ENCODE assay signal across 25 cellular contexts in the genomic region with DNA sequence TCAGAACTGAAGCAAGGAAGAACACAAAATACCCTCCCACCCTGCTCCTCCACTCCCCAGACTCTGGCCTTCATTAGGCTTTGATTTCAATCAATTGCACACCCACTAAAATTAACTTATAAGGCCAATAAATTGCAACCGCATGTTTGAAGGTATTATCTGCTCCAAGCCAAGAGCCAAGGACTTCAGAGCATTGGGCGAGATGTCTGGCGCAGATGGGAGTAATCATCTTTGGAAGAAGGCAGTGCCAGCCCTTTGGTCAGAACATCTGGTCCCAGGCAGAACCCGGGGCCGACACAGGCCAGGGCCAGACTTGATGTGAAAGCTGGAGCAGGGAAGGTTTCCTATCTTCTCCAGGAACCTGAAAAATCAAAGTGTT. TPM values are rescaled to one million over a fixed set of nuclear protein-coding genes. Genes with fewer than 3 reads are reported as not detected.
DNase-seq lines count a peak whose midpoint lies in the region; ATAC-seq, FAIRE-seq and TF ChIP-seq lines count a peak whose summit lies in the region.
"Had no signal": no experiment of that assay in that cellular context is flagged by ENCODE, and none has a peak within 500 bp of the region (broad histone marks: within the 10 kb centered on the region; RNA-seq: fewer than 3 reads in every experiment).

No MANE protein-coding gene starts in this region.

- no peaks in the 10 kb centered on the region for H3K27me3 ChIP-seq in astrocyte (ENCODE audit: insufficient read depth, low read length)
- no peaks in the 10 kb centered on the region for H3K27me3 ChIP-seq in mesenchymal stem cell (ENCODE audit: control insufficient read depth in 1 of 2, insufficient read depth in 1 of 2, low read length in 2 of 2)
- no peaks in the 10 kb centered on the region for H3K27me3 ChIP-seq in vagina
- H3K27me3 ChIP-seq in heart right ventricle = no peaks in the 10 kb centered on the region
- H3K27me3 ChIP-seq: BLaER1 treated with 17β-estradiol and CSF1 and Interleukin-3, amounts not matched to agents 10 nM and 100 nM; cardiac muscle cell had no signal

- no peak overlapping the region for H2BK120ac ChIP-seq in mesenchymal stem cell (ENCODE audit: low read depth, low read length)

- no peak overlapping the region for H2BK15ac ChIP-seq in mesenchymal stem cell (ENCODE audit: low read depth, poor library complexity, severe bottlenecking)

- ATAC-seq in stimulated activated naive CD8-positive, alpha-beta T cell treated with anti-CD3 and anti-CD28 coated beads, Interleukin-15, Interleukin-2, amounts not matched to agents 100 U/mL and 50 U/mL, for 24 hours = no peak
- ATAC-seq in heart right ventricle = no peak

- no peak overlapping the region for H3K4ac ChIP-seq in mesenchymal stem cell (ENCODE audit: low read depth in 1 of 2, low read length in 2 of 2)

- no peak overlapping the region for H4K91ac ChIP-seq in mesenchymal stem cell (ENCODE audit: low read length)

- no peak for TF ChIP-seq POLR2A in vagina (IDR thresholded peaks at IDR 0.05)

- H3K4me1 ChIP-seq in astrocyte (ENCODE audit: insufficient read depth, low read length) = no peaks in the 10 kb centered on the region
- peaks cover 5% of the 10 kb centered on the region for H3K4me1 ChIP-seq in mesenchymal stem cell (ENCODE audit: control insufficient read depth, insufficient read depth, low read depth, low read length)
- peaks cover 93% of the 10 kb centered on the region for H3K4me1 ChIP-seq in vagina
- H3K4me1 ChIP-seq in heart right ventricle = peaks cover 7 to 85% (median 44%) of the 10 kb centered on the region in 9 donors

- no peak overlapping the region for H3K4me2 ChIP-seq in astrocyte (ENCODE audit: low read length)
- no peak overlapping the region for H3K4me2 ChIP-seq in mesenchymal stem cell (ENCODE audit: low read length, poor library complexity, severe bottlenecking)
- H3K4me2 ChIP-seq: smooth muscle cell had no signal

- H2AK5ac ChIP-seq in mesenchymal stem cell (ENCODE audit: low read length, severe bottlenecking) = no peak overlapping the region

- no peak overlapping the region for H2AFZ ChIP-seq in astrocyte (ENCODE audit: low read depth, low read length)
- no peak overlapping the region for H2AFZ ChIP-seq in mesenchymal stem cell (ENCODE audit: low read depth, low read length)

- H2BK5ac ChIP-seq in mesenchymal stem cell (ENCODE audit: low read depth, low read length, poor library complexity, severe bottlenecking) = no peak overlapping the region

- H3K4me3 ChIP-seq in astrocyte (ENCODE audit: insufficient read depth, low read depth, low read length) = no peak overlapping the region
- no peak overlapping the region for H3K4me3 ChIP-seq in mesenchymal stem cell (ENCODE audit: insufficient read depth in 1 of 2, low read depth in 1 of 2, low read length in 2 of 2)
- H3K4me3 ChIP-seq in vagina = no peak overlapping the region
- no peak overlapping the region for H3K4me3 ChIP-seq in heart right ventricle
- H3K4me3 ChIP-seq: BLaER1 treated with 17β-estradiol and CSF1 and Interleukin-3, amounts not matched to agents 10 nM and 100 nM; cardiac muscle cell; smooth muscle cell had no signal

- H3K27ac ChIP-seq in astrocyte (ENCODE audit: low read depth, low read length) (no peak overlapping the region), mesenchymal stem cell (ENCODE audit: low read length, poor library complexity, severe bottlenecking) (no peak overlapping the region), vagina (peak overlapping the region; percentile 87), heart right ventricle (peak overlapping the region in 1 of 10 donors; percentile 8)
- H3K27ac ChIP-seq: BLaER1 treated with 17β-estradiol and CSF1 and Interleukin-3, amounts not matched to agents 10 nM and 100 nM; cardiac muscle cell had no signal

- no peak overlapping the region for H3K18ac ChIP-seq in mesenchymal stem cell (ENCODE audit: low read depth in 1 of 2, low read length in 2 of 2)

- H3K79me1 ChIP-seq in mesenchymal stem cell (replicated peaks; ENCODE audit: low read length, poor library complexity, severe bottlenecking) = peaks cover 68% of the 10 kb centered on the region

- no peak overlapping the region for H2BK12ac ChIP-seq in mesenchymal stem cell (ENCODE audit: low read length in 2 of 2)

- FAIRE-seq in astrocyte (lab: Jason Lieb, UNC) = no peak
- FAIRE-seq: endometrium, GM12892, TTC549, urothelium cell line had no signal

- H3K79me2 ChIP-seq in astrocyte (ENCODE audit: insufficient read depth, low read length) = peaks cover 81% of the 10 kb centered on the region

- TF ChIP-seq CTCF in astrocyte (IDR thresholded peaks at IDR 0.05; ENCODE audit: insufficient read depth, low read depth, low read length) = no peak
- no peak for TF ChIP-seq CTCF in vagina (IDR thresholded peaks at IDR 0.05)
- no peak for TF ChIP-seq CTCF in heart right ventricle (IDR thresholded peaks at IDR 0.05)

- no peaks in the 10 kb centered on the region for H3K9me3 Mint-ChIP-seq in stimulated activated naive CD8-positive, alpha-beta T cell treated with anti-CD3 and anti-CD28 coated beads, Interleukin-15, Interleukin-2, amounts not matched to agents 100 ng/mL and 50 ng/mL, for 24 hours
- peaks cover 4% of the 10 kb centered on the region for H3K9me3 Mint-ChIP-seq in astrocyte (ENCODE audit: unreplicated experiment)

- H4K20me1 ChIP-seq in astrocyte (ENCODE audit: insufficient read depth, low read length) = peaks cover 100% of the 10 kb centered on the region

- H3K36me3 ChIP-seq in astrocyte (ENCODE audit: insufficient read depth, low read length) (peaks cover 23% of the 10 kb centered on the region), mesenchymal stem cell (ENCODE audit: control insufficient read depth in 1 of 2, insufficient read depth in 2 of 2, low read depth in 1 of 2, low read length in 2 of 2) (peaks cover 63 to 85% of the 10 kb centered on the region in 2 experiments), vagina (peaks cover 0 to 6% of the 10 kb centered on the region in 2 donors), heart right ventricle (peaks cover 0 to 82% (median 4%) of the 10 kb centered on the region in 9 donors)

- WGBS in mesenchymal stem cell = 98% methylated on average over 5 of the region's 5 CpGs
- 82 to 93% methylated on average over 5 of the region's 5 CpGs for WGBS in heart right ventricle, 2 donors

- H3K14ac ChIP-seq in mesenchymal stem cell (ENCODE audit: low read length in 2 of 2) = no peak overlapping the region

- intact Hi-C loops in vagina (cut with DNase I) (no loop called here), heart right ventricle (cut with DNase I) (no loop called here)

- no peak overlapping the region for H3K23ac ChIP-seq in mesenchymal stem cell (ENCODE audit: low read length in 2 of 2)

- H3K9ac ChIP-seq in astrocyte (ENCODE audit: low read length) (no peak overlapping the region), mesenchymal stem cell (ENCODE audit: low read length) (peak overlapping the region; percentile 66)
- H3K9ac ChIP-seq: BLaER1 treated with 17β-estradiol and CSF1 and Interleukin-3, amounts not matched to agents 10 nM and 100 nM had no signal

- H4K8ac ChIP-seq in mesenchymal stem cell (ENCODE audit: low read length) = no peak overlapping the region

- H3K27me3 Mint-ChIP-seq in stimulated activated naive CD8-positive, alpha-beta T cell treated with anti-CD3 and anti-CD28 coated beads, Interleukin-15, Interleukin-2, amounts not matched to agents 100 ng/mL and 50 ng/mL, for 24 hours = no peaks in the 10 kb centered on the region
- no peaks in the 10 kb centered on the region for H3K27me3 Mint-ChIP-seq in astrocyte (ENCODE audit: low read depth, unreplicated experiment)

- H3K36me3 Mint-ChIP-seq in stimulated activated naive CD8-positive, alpha-beta T cell treated with anti-CD3 and anti-CD28 coated beads, Interleukin-15, Interleukin-2, amounts not matched to agents 100 ng/mL and 50 ng/mL, for 24 hours (ENCODE audit: low read depth) = peaks cover 28% of the 10 kb centered on the region
- peaks cover 22% of the 10 kb centered on the region for H3K36me3 Mint-ChIP-seq in astrocyte (ENCODE audit: low read depth, unreplicated experiment)

- no peak for DNase-seq in stimulated activated naive CD8-positive, alpha-beta T cell treated with anti-CD3 and anti-CD28 coated beads, Interleukin-15, Interleukin-2, amounts not matched to agents 100 U/mL and 50 U/mL, for 24 hours
- DNase-seq in astrocyte (ENCODE audit: low read depth) = no peak
- DNase-seq in mesenchymal stem cell = no peak
- DNase-seq in vagina (ENCODE audit: extremely low spot score in 2 of 2) = no peak
- DNase-seq in heart right ventricle = no peak
- no peak for DNase-seq in DMS 273 (lab: John Stamatoyannopoulos, UW; ENCODE audit: unreplicated experiment)
- no peak for DNase-seq in NCI-H1417 (lab: John Stamatoyannopoulos, UW)
- DNase-seq: activated CD4-positive, CD25-positive, alpha-beta regulatory T cell treated with anti-CD3 and anti-CD28 coated beads, Interleukin-2, amount 50 U/mL, for 72 hours; head of caudate nucleus; IMR-90; NCI-H1105; NCI-H2029; NCI-H345; NCI-H774; occipital lobe; SHP77; stimulated activated CD4-positive, alpha-beta T cell treated with anti-CD3 and anti-CD28 coated beads, Interleukin-2, amount 100 ng/mL, for 24 hours had no signal

- H3K9me3 ChIP-seq in astrocyte (ENCODE audit: insufficient read depth, low read depth, low read length) (no peaks in the 10 kb centered on the region), mesenchymal stem cell (ENCODE audit: control insufficient read depth, low read length) (peaks cover 12% of the 10 kb centered on the region), vagina (no peaks in the 10 kb centered on the region), heart right ventricle (peaks cover 0 to 6% (median 0%) of the 10 kb centered on the region in 11 donors)

- no peak overlapping the region for H3K4me3 Mint-ChIP-seq in stimulated activated naive CD8-positive, alpha-beta T cell treated with anti-CD3 and anti-CD28 coated beads, Interleukin-15, Interleukin-2, amounts not matched to agents 100 ng/mL and 50 ng/mL, for 24 hours
- no peak overlapping the region for H3K4me3 Mint-ChIP-seq in astrocyte (ENCODE audit: unreplicated experiment)

- H3K27ac Mint-ChIP-seq in stimulated activated naive CD8-positive, alpha-beta T cell treated with anti-CD3 and anti-CD28 coated beads, Interleukin-15, Interleukin-2, amounts not matched to agents 100 ng/mL and 50 ng/mL, for 24 hours = peak overlapping the region; percentile 26
- H3K27ac Mint-ChIP-seq in astrocyte (ENCODE audit: unreplicated experiment) = peak overlapping the region; percentile 62

- H3K4me1 Mint-ChIP-seq in stimulated activated naive CD8-positive, alpha-beta T cell treated with anti-CD3 and anti-CD28 coated beads, Interleukin-15, Interleukin-2, amounts not matched to agents 100 ng/mL and 50 ng/mL, for 24 hours (ENCODE audit: low read depth) = peaks cover 18% of the 10 kb centered on the region
- peaks cover 14% of the 10 kb centered on the region for H3K4me1 Mint-ChIP-seq in astrocyte (ENCODE audit: low read depth, unreplicated experiment)

RNA-seq across cellular contexts. Expression of a gene that starts 60.0 kb away (rescaled TPM):
- total RNA-seq in astrocyte (17.4 and 21.5 TPM in 2 replicates), vagina (21.4 TPM), heart right ventricle (1 to 10 TPM; 4.2 to 7.8 (median 6.5) TPM)
- 20.4 TPM for polyA plus RNA-seq in mesenchymal stem cell (2013, experiment 1 of 2)
- polyA plus RNA-seq in mesenchymal stem cell (2013, experiment 2 of 2) = 21.7 TPM
- 10 to 100 TPM; 16.9 to 18.0 TPM for polyA plus RNA-seq in heart right ventricle
